Comparison of ENCODE assay signal across 13 cellular contexts in the genomic region with DNA sequence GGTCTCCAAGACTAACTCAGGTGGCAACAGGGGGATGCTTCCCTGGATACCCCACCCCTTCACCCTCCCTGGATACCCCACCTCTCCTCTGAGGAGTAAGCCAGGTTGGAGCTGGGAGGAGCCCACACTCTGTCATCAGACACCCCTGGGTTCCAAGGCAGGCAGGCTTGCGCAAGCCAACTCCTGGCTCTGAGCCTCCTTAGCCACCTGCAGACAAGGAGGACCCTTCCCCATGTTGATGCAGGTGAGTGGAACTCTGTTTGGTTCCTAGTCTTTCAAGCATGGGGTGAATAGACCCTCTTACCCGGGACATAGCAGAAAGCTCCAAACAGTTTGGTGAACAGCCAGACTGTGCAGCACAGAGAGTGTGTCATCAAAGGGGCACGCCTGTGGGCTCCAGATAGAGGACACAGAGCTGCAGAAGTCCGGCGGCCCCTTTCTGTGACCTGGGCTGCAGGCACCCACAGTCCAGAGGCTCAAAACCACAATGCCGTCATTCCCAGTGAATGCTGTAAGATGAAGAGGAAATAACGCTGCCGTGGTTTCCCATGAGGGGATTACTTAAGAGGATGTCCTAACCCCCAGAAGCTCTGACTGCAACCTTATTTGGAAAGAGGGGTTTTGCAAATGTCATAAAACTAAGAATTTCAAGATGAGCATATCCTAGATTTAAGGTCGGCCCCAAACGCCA. TPM values are rescaled to one million over a fixed set of nuclear protein-coding genes. Genes with fewer than 3 reads are reported as not detected.
DNase-seq lines count a peak whose midpoint lies in the region; ATAC-seq and TF ChIP-seq lines count a peak whose summit lies in the region.
"Had no signal": no experiment of that assay in that cellular context is flagged by ENCODE, and none has a peak within 500 bp of the region (broad histone marks: within the 10 kb centered on the region; RNA-seq: fewer than 3 reads in every experiment).

No MANE protein-coding gene starts in this region.

- H3K27ac ChIP-seq in lower lobe of right lung (no peak overlapping the region), upper lobe of left lung (peak overlapping the region; percentile 5 to 76 (median 65))

- H3K4me3 ChIP-seq in lower lobe of right lung (no peak overlapping the region), upper lobe of left lung (no peak overlapping the region)

- peaks cover 0 to 15% (median 6%) of the 10 kb centered on the region in 9 donors for H3K9me3 Mint-ChIP-seq in naive thymus-derived CD8-positive, alpha-beta T cell
- H3K9me3 Mint-ChIP-seq in activated T-helper 17 cell treated with anti-CD3 and anti-CD28 coated beads, Interleukin-2, amount 50 U/mL, for 72 hours, result no peaks in the 10 kb centered on the region

- H3K27ac Mint-ChIP-seq in naive thymus-derived CD8-positive, alpha-beta T cell, result no peak overlapping the region
- H3K27ac Mint-ChIP-seq in activated T-helper 17 cell treated with anti-CD3 and anti-CD28 coated beads, Interleukin-2, amount 50 U/mL, for 72 hours, result no peak overlapping the region
- H3K27ac Mint-ChIP-seq: activated CD4-positive, alpha-beta memory T cell treated with anti-CD3 and anti-CD28 coated beads, Interleukin-2, amount 10 ng/mL, durations not matched to agents 7 days and 5 days; brain; naive B cell had no signal

- ATAC-seq in lower lobe of right lung, result peak; percentile 90 to 95
- peak; percentile 88 to 96 for ATAC-seq in upper lobe of left lung (ENCODE audit: low FRiP score in 2 of 2)
- no peak for ATAC-seq in naive thymus-derived CD8-positive, alpha-beta T cell
- ATAC-seq in activated T-helper 17 cell treated with anti-CD3 and anti-CD28 coated beads, Interleukin-2, amount 50 U/mL, for 72 hours (replicated peaks), result no peak

- POLR2A ChIA-PET in naive thymus-derived CD8-positive, alpha-beta T cell (lab: Charles Lee), result no interaction called here

- H3K4me3 Mint-ChIP-seq in naive thymus-derived CD8-positive, alpha-beta T cell, result no peak overlapping the region
- no peak overlapping the region for H3K4me3 Mint-ChIP-seq in activated T-helper 17 cell treated with anti-CD3 and anti-CD28 coated beads, Interleukin-2, amount 50 U/mL, for 72 hours
- H3K4me3 Mint-ChIP-seq: activated CD4-positive, alpha-beta memory T cell treated with anti-CD3 and anti-CD28 coated beads, Interleukin-2, amount 10 ng/mL, durations not matched to agents 7 days and 5 days; brain; naive B cell had no signal

- peak; percentile 91 to 93 (median 92) for TF ChIP-seq EP300 in upper lobe of left lung (IDR thresholded peaks at IDR 0.05)

- peaks cover 8 to 37% (median 23%) of the 10 kb centered on the region in 5 donors for H3K27me3 Mint-ChIP-seq in naive thymus-derived CD8-positive, alpha-beta T cell
- peaks cover 17% of the 10 kb centered on the region for H3K27me3 Mint-ChIP-seq in activated T-helper 17 cell treated with anti-CD3 and anti-CD28 coated beads, Interleukin-2, amount 50 U/mL, for 72 hours
- H3K27me3 Mint-ChIP-seq: activated CD4-positive, alpha-beta memory T cell treated with anti-CD3 and anti-CD28 coated beads, Interleukin-2, amount 10 ng/mL, durations not matched to agents 7 days and 5 days had no signal

- intact Hi-C loops in lower lobe of right lung (cut with DNase I), result no loop called here

- WGBS in upper lobe of left lung, 2 donors, result 46 to 53% methylated on average over 7 to 10 of the region's 10 CpGs

- no peaks in the 10 kb centered on the region for H3K9me3 ChIP-seq in lower lobe of right lung
- H3K9me3 ChIP-seq in upper lobe of left lung, result no peaks in the 10 kb centered on the region

- peak; percentile 66 to 74 for DNase-seq in Kasumi-1 (lab: John Stamatoyannopoulos, UW)
- peak; percentile 99 for DNase-seq in amniotic epithelial cell (ENCODE audit: low read depth)
- peak; percentile 87 for DNase-seq in lower lobe of right lung
- DNase-seq in upper lobe of left lung, result peak in 1 of 2 donors; percentile 92
- no peak for DNase-seq in naive thymus-derived CD8-positive, alpha-beta T cell
- no peak for DNase-seq in globus pallidus (ENCODE audit: low spot score)
- DNase-seq: activated CD4-positive, alpha-beta memory T cell treated with anti-CD3 and anti-CD28 coated beads, Interleukin-2, amount 10 ng/mL, durations not matched to agents 7 days and 5 days; naive B cell; NCI-H1105 treated with DMSO at 0.1 percent for 48 hours; RPMI8226 had no signal

- no peaks in the 10 kb centered on the region for H3K36me3 ChIP-seq in lower lobe of right lung
- no peaks in the 10 kb centered on the region for H3K36me3 ChIP-seq in upper lobe of left lung

- peaks cover 0 to 17% (median 3%) of the 10 kb centered on the region in 3 donors for H3K36me3 Mint-ChIP-seq in naive thymus-derived CD8-positive, alpha-beta T cell
- no peaks in the 10 kb centered on the region for H3K36me3 Mint-ChIP-seq in activated T-helper 17 cell treated with anti-CD3 and anti-CD28 coated beads, Interleukin-2, amount 50 U/mL, for 72 hours (ENCODE audit: low read depth)
- H3K36me3 Mint-ChIP-seq: brain had no signal

- H3K4me1 Mint-ChIP-seq in naive thymus-derived CD8-positive, alpha-beta T cell, result no peaks in the 10 kb centered on the region
- H3K4me1 Mint-ChIP-seq in activated T-helper 17 cell treated with anti-CD3 and anti-CD28 coated beads, Interleukin-2, amount 50 U/mL, for 72 hours, result no peaks in the 10 kb centered on the region
- H3K4me1 Mint-ChIP-seq: activated CD4-positive, alpha-beta memory T cell treated with anti-CD3 and anti-CD28 coated beads, Interleukin-2, amount 10 ng/mL, durations not matched to agents 7 days and 5 days; brain; naive B cell had no signal

- H3K27me3 ChIP-seq in lower lobe of right lung (ENCODE audit: low read depth) (no peaks in the 10 kb centered on the region), upper lobe of left lung (no peaks in the 10 kb centered on the region)

- peaks cover 5% of the 10 kb centered on the region for H3K4me1 ChIP-seq in lower lobe of right lung
- H3K4me1 ChIP-seq in upper lobe of left lung, result no peaks in the 10 kb centered on the region

- TF ChIP-seq POLR2A in upper lobe of left lung (IDR thresholded peaks at IDR 0.05), result peak in 1 of 4 donors; percentile 52

- TF ChIP-seq CTCF in lower lobe of right lung (IDR thresholded peaks at IDR 0.05) (no peak), upper lobe of left lung (IDR thresholded peaks at IDR 0.05) (no peak)

RNA-seq across cellular contexts. Expression of a gene that starts 12.1 kb away (rescaled TPM):
- total RNA-seq in lower lobe of right lung (not detected), upper lobe of left lung (1 to 10 TPM in 2 of 6 donors, under 1 TPM in 1, not detected in 3; 0.30 to 1.9 (median 1.8) TPM)
- total RNA-seq in naive thymus-derived CD8-positive, alpha-beta T cell, result not detected
- under 1 TPM in 1 of 3 donors, not detected in 2; 0.09 TPM for polyA plus RNA-seq in naive thymus-derived CD8-positive, alpha-beta T cell
- total RNA-seq in activated T-helper 17 cell treated with anti-CD3 and anti-CD28 coated beads, Interleukin-2, amount 50 U/mL, for 72 hours, result not detected
- total RNA-seq: activated CD4-positive, alpha-beta memory T cell treated with anti-CD3 and anti-CD28 coated beads, Interleukin-2, amount 10 ng/mL, durations not matched to agents 7 days and 5 days; glomerular endothelial cell had no signal

RNA-seq across cellular contexts. Expression of a gene that starts 15.8 kb away (rescaled TPM):
- total RNA-seq in lower lobe of right lung (105 TPM), upper lobe of left lung (100 to 1,000 TPM in 1 of 6 donors, 10 to 100 TPM in 5; 17.0 to 105 (median 39.8) TPM)
- not detected for total RNA-seq in naive thymus-derived CD8-positive, alpha-beta T cell
- polyA plus RNA-seq in naive thymus-derived CD8-positive, alpha-beta T cell, result under 1 TPM in 2 of 3 donors, not detected in 1; 0.11 to 0.49 TPM
- total RNA-seq in activated T-helper 17 cell treated with anti-CD3 and anti-CD28 coated beads, Interleukin-2, amount 50 U/mL, for 72 hours, result not detected
- total RNA-seq: activated CD4-positive, alpha-beta memory T cell treated with anti-CD3 and anti-CD28 coated beads, Interleukin-2, amount 10 ng/mL, durations not matched to agents 7 days and 5 days; glomerular endothelial cell had no signal

RNA-seq across cellular contexts. Expression of a gene that starts 25.1 kb away (rescaled TPM):
- 29.4 TPM for total RNA-seq in lower lobe of right lung
- 10 to 100 TPM in 3 of 6 donors, 1 to 10 TPM in 3; 4.2 to 52.4 (median 20.5) TPM for total RNA-seq in upper lobe of left lung
- total RNA-seq in naive thymus-derived CD8-positive, alpha-beta T cell, result not detected
- not detected for polyA plus RNA-seq in naive thymus-derived CD8-positive, alpha-beta T cell
- not detected for total RNA-seq in activated T-helper 17 cell treated with anti-CD3 and anti-CD28 coated beads, Interleukin-2, amount 50 U/mL, for 72 hours
- total RNA-seq: activated CD4-positive, alpha-beta memory T cell treated with anti-CD3 and anti-CD28 coated beads, Interleukin-2, amount 10 ng/mL, durations not matched to agents 7 days and 5 days; glomerular endothelial cell had no signal

RNA-seq across cellular contexts. Expression of a gene that starts 42.8 kb away (rescaled TPM):
- total RNA-seq in lower lobe of right lung (19.8 TPM), upper lobe of left lung (100 to 1,000 TPM in 1 of 6 donors, 10 to 100 TPM in 4, 1 to 10 TPM in 1; 6.2 to 157 (median 19.7) TPM)
- 10 to 100 TPM; 11.9 to 12.3 TPM for total RNA-seq in naive thymus-derived CD8-positive, alpha-beta T cell
- 1 to 10 TPM; 2.0 to 4.0 (median 3.5) TPM for polyA plus RNA-seq in naive thymus-derived CD8-positive, alpha-beta T cell
- 10 to 100 TPM in 1 of 2 donors, 1 to 10 TPM in 1; 3.2 to 18.3 TPM for total RNA-seq in activated T-helper 17 cell treated with anti-CD3 and anti-CD28 coated beads, Interleukin-2, amount 50 U/mL, for 72 hours

RNA-seq across cellular contexts. Expression of a gene that starts 59.1 kb away (rescaled TPM):
- total RNA-seq in lower lobe of right lung, result 62.3 TPM
- total RNA-seq in upper lobe of left lung, result 10 to 100 TPM in 5 of 6 donors, 1 to 10 TPM in 1; 8.8 to 50.9 (median 20.1) TPM
- 1 to 10 TPM; 1.3 to 1.4 TPM for total RNA-seq in naive thymus-derived CD8-positive, alpha-beta T cell
- not detected for polyA plus RNA-seq in naive thymus-derived CD8-positive, alpha-beta T cell
- not detected for total RNA-seq in activated T-helper 17 cell treated with anti-CD3 and anti-CD28 coated beads, Interleukin-2, amount 50 U/mL, for 72 hours
- total RNA-seq: activated CD4-positive, alpha-beta memory T cell treated with anti-CD3 and anti-CD28 coated beads, Interleukin-2, amount 10 ng/mL, durations not matched to agents 7 days and 5 days; glomerular endothelial cell had no signal

Comparison
In these comparisons a context has a peak if more than half of its experiments do, and no peak if none do; other contexts are left out.
1. DNase-seq: peak in Kasumi-1 (2 of 2), amniotic epithelial cell (single experiment) and lower lobe of right lung (single experiment); none in naive thymus-derived CD8-positive, alpha-beta T cell (0 of 10) and globus pallidus (single experiment).
2. ATAC-seq: peak in lower lobe of right lung (2 of 2) and upper lobe of left lung (2 of 2); none in naive thymus-derived CD8-positive, alpha-beta T cell (0 of 2) and activated T-helper 17 cell treated with anti-CD3 and anti-CD28 coated beads, Interleukin-2, amount 50 U/mL, for 72 hours (single experiment).
3. RNA of a gene that starts 15.8 kb away (total RNA-seq): 105 TPM in lower lobe of right lung (single experiment) and 17.0 to 105 TPM in upper lobe of left lung; not detected in naive thymus-derived CD8-positive, alpha-beta T cell and not detected in activated T-helper 17 cell treated with anti-CD3 and anti-CD28 coated beads, Interleukin-2, amount 50 U/mL, for 72 hours; every median in the first group is over 10 times any median in the second.
4. RNA of a gene that starts 25.1 kb away (total RNA-seq): 4.2 to 52.4 TPM in upper lobe of left lung and 29.4 TPM in lower lobe of right lung (single experiment); not detected in naive thymus-derived CD8-positive, alpha-beta T cell and not detected in activated T-helper 17 cell treated with anti-CD3 and anti-CD28 coated beads, Interleukin-2, amount 50 U/mL, for 72 hours; every median in the first group is over 4 times any median in the second.